In genomic region chr2:128298846-128299507, GRCh38 we compare ENCODE assay signal across 18 cellular contexts. TPM values are rescaled to one million over a fixed set of nuclear protein-coding genes. Genes with fewer than 3 reads are reported as not detected.
DNase-seq lines count a peak whose midpoint lies in the region; ATAC-seq, FAIRE-seq and TF ChIP-seq lines count a peak whose summit lies in the region.
"Had no signal": no experiment of that assay in that cellular context is flagged by ENCODE, and none has a peak within 500 bp of the region (broad histone marks: within the 10 kb centered on the region; RNA-seq: fewer than 3 reads in every experiment).

No MANE protein-coding gene starts in this region.

- H3K4me3 ChIP-seq in left ventricle myocardium inferior (no peak overlapping the region), iPS-18c (ENCODE audit: insufficient read depth, low read depth, low read length) (peak overlapping the region; percentile 15; the same call in 1 of the 2 replicates)
- H3K4me3 ChIP-seq: BLaER1, SJSA1 had no signal

- H3K27ac Mint-ChIP-seq in neural crest cell (ENCODE audit: unreplicated experiment): peak overlapping the region; percentile 81
- H3K27ac Mint-ChIP-seq: CD8-positive, alpha-beta T cell had no signal

- H3K27me3 Mint-ChIP-seq in neural crest cell (ENCODE audit: low read depth): no peaks in the 10 kb centered on the region

- FAIRE-seq in RCC 7860 (lab: Jason Lieb, UNC): no peak
- FAIRE-seq: A204.1 had no signal

- H3K27me3 ChIP-seq in left ventricle myocardium inferior (ENCODE audit: low read depth): no peaks in the 10 kb centered on the region
- H3K27me3 ChIP-seq: BLaER1, SJSA1 had no signal

- no peaks in the 10 kb centered on the region for H3K9me3 Mint-ChIP-seq in neural crest cell

- H3K4me3 Mint-ChIP-seq in neural crest cell: no peak overlapping the region
- H3K4me3 Mint-ChIP-seq: CD8-positive, alpha-beta T cell had no signal

- intact Hi-C loops in left ventricle myocardium superior (cut with micrococcal nuclease) (no loop called here), left ventricle myocardium inferior (cut with micrococcal nuclease) (no loop called here)

- TF ChIP-seq CTCF in left ventricle myocardium inferior (IDR thresholded peaks at IDR 0.05; ENCODE audit: borderline replicate concordance) (no peak), neural crest cell (conservative IDR thresholded peaks at IDR 0.05) (no peak)

- peaks cover 10% of the 10 kb centered on the region for H3K36me3 Mint-ChIP-seq in neural crest cell (ENCODE audit: low read depth)

- H3K36me3 ChIP-seq in left ventricle myocardium inferior: no peaks in the 10 kb centered on the region

- H3K9me3 ChIP-seq in left ventricle myocardium inferior (replicated peaks) (no peaks in the 10 kb centered on the region), iPS-18c (ENCODE audit: control insufficient read depth, insufficient read depth, low read length) (peaks cover 3% of the 10 kb centered on the region)
- H3K9me3 ChIP-seq: SJSA1 had no signal

- peaks cover 40% of the 10 kb centered on the region for H3K4me1 ChIP-seq in left ventricle myocardium inferior

- H3K4me1 Mint-ChIP-seq in neural crest cell: peaks cover 14% of the 10 kb centered on the region

- peak; percentile 17 for DNase-seq in left ventricle myocardium superior
- no peak for DNase-seq in left ventricle myocardium inferior
- no peak for DNase-seq in neural crest cell (ENCODE audit: low read depth, low spot score)
- DNase-seq in RCC 7860 (ENCODE audit: low spot score): no peak
- DNase-seq: CD8-positive, alpha-beta T cell; NCI-H1105; NCI-H2107; NCI-H345; NCI-H526 treated with DMSO at 0.1 percent for 48 hours; OCI-M1; RPMI8226 had no signal

- no peak overlapping the region for H3K27ac ChIP-seq in left ventricle myocardium inferior (replicated peaks)
- H3K27ac ChIP-seq: BLaER1 had no signal

- ATAC-seq in left ventricle myocardium superior: no peak
- no peak for ATAC-seq in HG03439 (IDR thresholded peaks at IDR 0.05; ENCODE audit: unreplicated experiment)
- no peak for ATAC-seq in GM18517 (IDR thresholded peaks at IDR 0.05; ENCODE audit: unreplicated experiment)
- ATAC-seq: CD8-positive, alpha-beta T cell; HCT116 had no signal

RNA-seq across cellular contexts. Expression of gene HS6ST1, which starts 19.7 kb away (rescaled TPM):
- 35.2 TPM for total RNA-seq in left ventricle myocardium superior
- total RNA-seq in left ventricle myocardium inferior: 26.7 TPM
- 39.8 and 40.3 TPM in 2 replicates for total RNA-seq in neural crest cell
